In the genomic region with DNA sequence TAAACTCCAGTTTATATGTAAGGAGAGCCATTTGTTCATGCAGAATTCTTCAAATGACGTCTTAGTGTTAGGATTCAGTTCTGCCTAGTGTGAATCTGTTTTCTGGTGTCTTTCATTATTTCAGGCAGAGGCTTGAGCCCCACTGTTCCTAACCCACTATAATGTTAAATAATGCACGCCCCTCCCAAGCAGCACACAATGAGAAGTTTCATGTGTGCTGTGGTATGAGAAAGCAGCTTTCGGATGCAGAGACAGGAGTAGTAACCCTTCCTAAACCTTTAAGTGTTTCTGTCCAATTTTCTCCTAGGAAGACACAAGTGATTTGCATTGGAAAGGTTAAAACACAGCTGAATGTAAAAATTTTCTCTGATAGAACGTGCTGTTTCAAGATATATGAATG, we compare ENCODE assay signal across 26 cellular contexts. TPM values are rescaled to one million over a fixed set of nuclear protein-coding genes. Genes with fewer than 3 reads are reported as not detected.
DNase-seq lines count a peak whose midpoint lies in the region; TF ChIP-seq lines count a peak whose summit lies in the region.
"Had no signal": no experiment of that assay in that cellular context is flagged by ENCODE, and none has a peak within 500 bp of the region (broad histone marks: within the 10 kb centered on the region; RNA-seq: fewer than 3 reads in every experiment).

No MANE protein-coding gene starts in this region.

- H3K9me3 ChIP-seq in iPS-20b (ENCODE audit: insufficient read depth, low read depth, low read length), result no peaks in the 10 kb centered on the region
- peaks cover 14% of the 10 kb centered on the region for H3K9me3 ChIP-seq in left ventricle myocardium inferior (replicated peaks)
- H3K9me3 ChIP-seq: body of pancreas, SJSA1 had no signal

- H3K27me3 ChIP-seq in iPS-20b (ENCODE audit: insufficient read depth, low read length), result no peaks in the 10 kb centered on the region
- no peaks in the 10 kb centered on the region for H3K27me3 ChIP-seq in left ventricle myocardium inferior (ENCODE audit: low read depth)
- H3K27me3 ChIP-seq: body of pancreas, MG63, sigmoid colon, SJSA1, tibial artery had no signal

- DNase-seq in NCI-H82 (lab: John Stamatoyannopoulos, UW), result peak; percentile 10
- no peak for DNase-seq in NCI-H82 treated with DMSO at 0.1 percent for 48 hours (lab: John Stamatoyannopoulos, UW; ENCODE audit: unreplicated experiment)
- DNase-seq in caudate nucleus (lab: John Stamatoyannopoulos, UW), result no peak
- no peak for DNase-seq in GF-D8 (lab: John Stamatoyannopoulos, UW)
- DNase-seq in GM03348 (ENCODE audit: low spot score), result no peak
- DNase-seq in NCI-H2029 treated with DMSO at 0.1 percent for 48 hours (lab: John Stamatoyannopoulos, UW), result no peak
- DNase-seq in left ventricle myocardium inferior, result no peak
- DNase-seq: activated effector memory CD4-positive, alpha-beta T cell treated with anti-CD3 and anti-CD28 coated beads, Interleukin-2, amount 50 U/mL, for 16 hours; activated naive CD8-positive, alpha-beta T cell treated with anti-CD3 and anti-CD28 coated beads, Interleukin-2, amount 50 U/mL, for 24 hours; activated T-cell treated with anti-CD3 and anti-CD28 coated beads for 4 hours; body of pancreas; CD4-positive, alpha-beta T cell; DMS 273 treated with DMSO at 0.1 percent for 48 hours; effector CD8-positive, alpha-beta T cell; erythroblast; foreskin fibroblast; islet precursor cell; MG63; NCI-H510A treated with DMSO at 0.1 percent for 48 hours; nephron progenitor cell; sigmoid colon; stimulated activated naive CD8-positive, alpha-beta T cell treated with anti-CD3 and anti-CD28 coated beads, Interleukin-15, Interleukin-2, amounts not matched to agents 100 U/mL and 50 U/mL, for 24 hours; tibial artery had no signal

- intact Hi-C loops in left ventricle myocardium inferior (cut with micrococcal nuclease), result no loop called here

- peaks cover 57% of the 10 kb centered on the region for H3K4me1 ChIP-seq in iPS-20b (ENCODE audit: insufficient read depth, low read length)
- H3K4me1 ChIP-seq in left ventricle myocardium inferior, result peaks cover 15% of the 10 kb centered on the region
- H3K4me1 ChIP-seq: body of pancreas had no signal

- peak overlapping the region; percentile 85 for H3K9ac ChIP-seq in iPS-20b (ENCODE audit: low read depth, low read length)

- no peak for TF ChIP-seq CTCF in left ventricle myocardium inferior (IDR thresholded peaks at IDR 0.05; ENCODE audit: borderline replicate concordance)

- H3K36me3 ChIP-seq in iPS-20b (ENCODE audit: insufficient read depth, low read depth, low read length) (peaks cover 8% of the 10 kb centered on the region; the same call in 1 of the 2 replicates), left ventricle myocardium inferior (no peaks in the 10 kb centered on the region)
- H3K36me3 ChIP-seq: MG63, sigmoid colon, SJSA1, tibial artery had no signal

- H3K27ac ChIP-seq in caudate nucleus (ENCODE audit: low read depth, low read length) (peak overlapping the region; percentile 76), iPS-20b (ENCODE audit: low read length) (peak overlapping the region; percentile 83), left ventricle myocardium inferior (replicated peaks) (no peak overlapping the region)
- H3K27ac ChIP-seq: 22Rv1, body of pancreas, SJSA1, tibial artery had no signal

- H3K4me3 ChIP-seq in iPS-20b (ENCODE audit: low read length), result peak overlapping the region; percentile 79
- no peak overlapping the region for H3K4me3 ChIP-seq in left ventricle myocardium inferior
- H3K4me3 ChIP-seq: body of pancreas, MG63, sigmoid colon, SJSA1, tibial artery had no signal

RNA-seq across cellular contexts. Expression of a gene that starts 54.5 kb away (rescaled TPM):
- 20.2 TPM for total RNA-seq in left ventricle myocardium inferior
